24 cellular contexts compared by ENCODE assay signal in the genomic region with DNA sequence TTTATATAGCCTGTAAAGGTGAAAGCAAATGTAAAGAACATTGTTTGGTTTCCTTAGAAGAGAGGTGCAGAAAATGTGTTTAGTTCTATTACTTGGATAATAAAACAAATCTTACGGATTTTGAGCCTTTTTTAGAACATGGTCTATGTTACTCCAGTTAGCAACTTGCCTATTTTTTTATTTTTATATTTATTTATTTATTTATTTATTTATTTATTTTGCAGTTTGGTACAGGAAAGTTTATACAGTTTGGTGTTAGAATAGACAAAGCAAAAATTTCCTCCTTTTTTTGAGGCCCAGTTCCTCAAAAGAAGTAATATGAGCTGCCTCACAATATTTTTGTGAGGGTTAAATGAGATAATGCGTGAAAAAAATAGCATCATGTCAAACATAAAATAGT.
"Had no signal": no experiment of that assay in that cellular context is flagged by ENCODE, and none has a peak within 500 bp of the region (broad histone marks: within the 10 kb centered on the region; RNA-seq: fewer than 3 reads in every experiment).

No MANE protein-coding gene starts in this region.

- H3K4me1 ChIP-seq: stomach, suprapubic skin, testis, thyroid gland, tibial artery, tibial nerve, transverse colon, upper lobe of left lung, upper lobe of right lung, uterus, vagina had no signal

- H3K27ac ChIP-seq: stomach, suprapubic skin, testis, thoracic aorta, thyroid gland, tibial artery, tibial nerve, transverse colon, upper lobe of left lung, upper lobe of right lung, uterus, vagina had no signal

- H3K4me3 ChIP-seq: stomach, suprapubic skin, testis, thoracic aorta, thyroid gland, tibial artery, tibial nerve, transverse colon, upper lobe of left lung, upper lobe of right lung, uterus, vagina had no signal

- DNase-seq: stimulated activated CD4-positive, alpha-beta T cell treated with anti-CD3 and anti-CD28 coated beads, Interleukin-2, amount 100 ng/mL, for 48 hours; stimulated activated CD4-positive, alpha-beta T cell treated with anti-CD3 and anti-CD28 coated beads, Interleukin-4, amount 100 ng/mL, for 1 hour; stimulated activated CD4-positive, alpha-beta T cell treated with anti-CD3 and anti-CD28 coated beads, Interleukin-4, amount 100 ng/mL, for 24 hours; stimulated activated CD4-positive, alpha-beta T cell treated with anti-CD3 and anti-CD28 coated beads, Interleukin-4, amount 100 ng/mL, for 4 hours; stimulated activated CD8-positive, alpha-beta memory T cell treated with anti-CD3 and anti-CD28 coated beads, Interleukin-4, amount 100 ng/mL, for 48 hours; stimulated activated naive B cell treated with anti-CD40 and anti-IgM and Interleukin-4, amounts not matched to agents 10 μg/mL and 1 μg/mL and 100 μg/mL, for 72 hours; stimulated activated naive CD4-positive, alpha-beta T cell; stimulated activated naive CD4-positive, alpha-beta T cell treated with Interleukin-2 at 50 U/mL for 16 hours; stimulated activated naive CD8-positive, alpha-beta T cell treated with anti-CD3 and anti-CD28 coated beads, Interleukin-15, amount 100 ng/mL, for 72 hours; stimulated activated naive CD8-positive, alpha-beta T cell treated with anti-CD3 and anti-CD28 coated beads, Interleukin-15, Interleukin-2, amounts not matched to agents 100 U/mL and 50 U/mL, for 24 hours; stomach; substantia nigra; testis; thyroid gland; tibial artery; transverse colon; trophoblast cell; upper lobe of left lung; upper lobe of right lung; uterus had no signal

- H3K9me3 ChIP-seq: stomach, suprapubic skin, testis, thoracic aorta, thyroid gland, tibial artery, tibial nerve, transverse colon, upper lobe of left lung, upper lobe of right lung, uterus, vagina had no signal

- H3K36me3 ChIP-seq: stomach, suprapubic skin, thoracic aorta, thyroid gland, tibial artery, tibial nerve, transverse colon, upper lobe of left lung, upper lobe of right lung, uterus, vagina had no signal
